16 cellular contexts compared by ENCODE assay signal in genomic region chr1:44315521-44315920, GRCh38.
"Had no signal": no experiment of that assay in that cellular context is flagged by ENCODE, and none has a peak within 500 bp of the region (broad histone marks: within the 10 kb centered on the region; RNA-seq: fewer than 3 reads in every experiment).

No MANE protein-coding gene starts in this region.

- DNase-seq: activated CD4-positive, alpha-beta T cell treated with anti-CD3 and anti-CD28 coated beads for 4 hours; activated CD8-positive, alpha-beta memory T cell treated with anti-CD3 and anti-CD28 coated beads, Interleukin-2, amount 50 U/mL, for 48 hours; activated CD8-positive, alpha-beta T cell treated with anti-CD3 and anti-CD28 coated beads, Interleukin-2, amount 10 ng/mL, durations not matched to agents 7 days and 5 days; activated naive CD4-positive, alpha-beta T cell; aorta; effector CD4-positive, alpha-beta T cell; left ventricle myocardium inferior; ovary; retina; stimulated activated CD4-positive, alpha-beta T cell treated with anti-CD3 and anti-CD28 coated beads, Interleukin-4, amount 100 ng/mL, for 1 hour; stimulated activated CD8-positive, alpha-beta memory T cell treated with anti-CD3 and anti-CD28 coated beads, Interleukin-4, amount 100 ng/mL, for 48 hours; stimulated activated naive CD8-positive, alpha-beta T cell treated with anti-CD3 and anti-CD28 coated beads, Interleukin-15, Interleukin-2, amounts not matched to agents 100 U/mL and 50 U/mL, for 24 hours; T1000; upper lobe of left lung had no signal

- H3K27me3 ChIP-seq: ovary, suprapubic skin, upper lobe of left lung had no signal

- H3K36me3 ChIP-seq: ovary had no signal

- ATAC-seq: activated CD8-positive, alpha-beta T cell treated with anti-CD3 and anti-CD28 coated beads, Interleukin-2, amount 10 ng/mL, durations not matched to agents 7 days and 5 days; stimulated activated naive CD8-positive, alpha-beta T cell treated with anti-CD3 and anti-CD28 coated beads, Interleukin-15, Interleukin-2, amounts not matched to agents 100 U/mL and 50 U/mL, for 24 hours had no signal

- H3K9me3 ChIP-seq: left ventricle myocardium inferior, ovary, suprapubic skin, upper lobe of left lung had no signal

- H3K4me3 ChIP-seq: left ventricle myocardium inferior, ovary, suprapubic skin, upper lobe of left lung had no signal

- H3K4me1 ChIP-seq: left ventricle myocardium inferior, suprapubic skin, upper lobe of left lung had no signal

- H3K27ac ChIP-seq: left ventricle myocardium inferior, ovary, suprapubic skin, upper lobe of left lung, VCaP had no signal
